In genomic region chr3:168213920-168214319, GRCh38 we compare ENCODE assay signal across 10 cellular contexts.
DNase-seq lines count a peak whose midpoint lies in the region; ATAC-seq and TF ChIP-seq lines count a peak whose summit lies in the region.
"Had no signal": no experiment of that assay in that cellular context is flagged by ENCODE, and none has a peak within 500 bp of the region (broad histone marks: within the 10 kb centered on the region; RNA-seq: fewer than 3 reads in every experiment).

No MANE protein-coding gene starts in this region.

- peaks cover 9 to 11% (median 10%) of the 10 kb centered on the region in 4 donors for H3K4me1 Mint-ChIP-seq in CD4-positive, alpha-beta memory T cell
- H3K4me1 Mint-ChIP-seq in activated T-helper 2 cell treated with anti-CD3 and anti-CD28 coated beads, Interferon-gamma antibody, Interleukin-2, Interleukin-4, amounts not matched to agents 10 μg/mL and 5 μg/mL and 100 μg/mL, durations not matched to agents 14 hours and 24 hours and 36 hours (ENCODE audit: low read depth): peaks cover 8% of the 10 kb centered on the region

- no peaks in the 10 kb centered on the region for H3K79me2 ChIP-seq in SU-DHL-6 (ENCODE audit: insufficient read depth, low read length)

- H3F3A ChIP-seq in SU-DHL-6 (ENCODE audit: insufficient read depth): no peaks in the 10 kb centered on the region

- no peak for DNase-seq in CD4-positive, alpha-beta memory T cell
- DNase-seq in HK-2 (ENCODE audit: unreplicated experiment): no peak
- DNase-seq in NCI-H526 (lab: John Stamatoyannopoulos, UW): no peak
- no peak for DNase-seq in cerebellum (ENCODE audit: low spot score)
- DNase-seq in activated T-helper 2 cell treated with anti-CD3 and anti-CD28 coated beads, Interferon-gamma antibody, Interleukin-2, Interleukin-4, amounts not matched to agents 10 μg/mL and 5 μg/mL and 100 μg/mL, durations not matched to agents 14 hours and 24 hours and 36 hours (ENCODE audit: low spot score): no peak
- DNase-seq: naive B cell, WERI-Rb-1 had no signal

- ATAC-seq in GM19328 (IDR thresholded peaks at IDR 0.05; ENCODE audit: unreplicated experiment) (peak; percentile 80), HG02981 (IDR thresholded peaks at IDR 0.05; ENCODE audit: unreplicated experiment) (peak; percentile 83)

- H3K27ac ChIP-seq in CD4-positive, alpha-beta memory T cell (ENCODE audit: low read depth, low read length): no peak overlapping the region
- no peak overlapping the region for H3K27ac ChIP-seq in SU-DHL-6 (ENCODE audit: low read depth, low read length)
- H3K27ac ChIP-seq: WERI-Rb-1 had no signal

- H3K4me3 Mint-ChIP-seq in CD4-positive, alpha-beta memory T cell: peak overlapping the region; percentile 42 to 71 (median 61)
- H3K4me3 Mint-ChIP-seq in activated T-helper 2 cell treated with anti-CD3 and anti-CD28 coated beads, Interferon-gamma antibody, Interleukin-2, Interleukin-4, amounts not matched to agents 10 μg/mL and 5 μg/mL and 100 μg/mL, durations not matched to agents 14 hours and 24 hours and 36 hours (ENCODE audit: low read depth): no peak overlapping the region
- H3K4me3 Mint-ChIP-seq: naive B cell had no signal

- H3K27me3 Mint-ChIP-seq in CD4-positive, alpha-beta memory T cell: no peaks in the 10 kb centered on the region
- peaks cover 2% of the 10 kb centered on the region for H3K27me3 Mint-ChIP-seq in activated T-helper 2 cell treated with anti-CD3 and anti-CD28 coated beads, Interferon-gamma antibody, Interleukin-2, Interleukin-4, amounts not matched to agents 10 μg/mL and 5 μg/mL and 100 μg/mL, durations not matched to agents 14 hours and 24 hours and 36 hours (ENCODE audit: low read depth)
- H3K27me3 Mint-ChIP-seq: naive B cell had no signal

- peak overlapping the region in 2 of 7 donors; percentile 61 to 64 for H3K27ac Mint-ChIP-seq in CD4-positive, alpha-beta memory T cell
- H3K27ac Mint-ChIP-seq in activated T-helper 2 cell treated with anti-CD3 and anti-CD28 coated beads, Interferon-gamma antibody, Interleukin-2, Interleukin-4, amounts not matched to agents 10 μg/mL and 5 μg/mL and 100 μg/mL, durations not matched to agents 14 hours and 24 hours and 36 hours: no peak overlapping the region

- H3K4me3 ChIP-seq in CD4-positive, alpha-beta memory T cell (ENCODE audit: low read length in 2 of 2): peak overlapping the region in 1 of 2 donors; percentile 22
- no peak overlapping the region for H3K4me3 ChIP-seq in SU-DHL-6 (ENCODE audit: insufficient read depth, low read length, poor library complexity, severe bottlenecking)

- CTCF ChIA-PET in CD4-positive, alpha-beta memory T cell (lab: Charles Lee; ENCODE audit: partially characterized antibody): no interaction called here

- no peak overlapping the region for H3K9ac ChIP-seq in SU-DHL-6 (ENCODE audit: low read length)

- H3K36me3 Mint-ChIP-seq in CD4-positive, alpha-beta memory T cell: no peaks in the 10 kb centered on the region
- no peaks in the 10 kb centered on the region for H3K36me3 Mint-ChIP-seq in activated T-helper 2 cell treated with anti-CD3 and anti-CD28 coated beads, Interferon-gamma antibody, Interleukin-2, Interleukin-4, amounts not matched to agents 10 μg/mL and 5 μg/mL and 100 μg/mL, durations not matched to agents 14 hours and 24 hours and 36 hours (ENCODE audit: low read depth)
- H3K36me3 Mint-ChIP-seq: naive B cell had no signal

- H3K27me3 ChIP-seq in CD4-positive, alpha-beta memory T cell (ENCODE audit: insufficient read depth, low read length): no peaks in the 10 kb centered on the region
- H3K27me3 ChIP-seq in SU-DHL-6 (ENCODE audit: low read length): no peaks in the 10 kb centered on the region

- H3K9me3 Mint-ChIP-seq in CD4-positive, alpha-beta memory T cell: no peaks in the 10 kb centered on the region
- no peaks in the 10 kb centered on the region for H3K9me3 Mint-ChIP-seq in activated T-helper 2 cell treated with anti-CD3 and anti-CD28 coated beads, Interferon-gamma antibody, Interleukin-2, Interleukin-4, amounts not matched to agents 10 μg/mL and 5 μg/mL and 100 μg/mL, durations not matched to agents 14 hours and 24 hours and 36 hours
- H3K9me3 Mint-ChIP-seq: naive B cell had no signal

- H3K4me2 ChIP-seq in SU-DHL-6 (ENCODE audit: low read depth, low read length, poor library complexity, severe bottlenecking): peak overlapping the region; percentile 6

- POLR2A ChIA-PET in CD4-positive, alpha-beta memory T cell (lab: Charles Lee; ENCODE audit: partially characterized antibody): no interaction called here

- no peaks in the 10 kb centered on the region for H4K20me1 ChIP-seq in SU-DHL-6 (ENCODE audit: low read depth, low read length)

- H2AFZ ChIP-seq in SU-DHL-6 (ENCODE audit: low read depth, low read length, severe bottlenecking): no peak overlapping the region

- no peak for TF ChIP-seq CTCF in SU-DHL-6 (IDR thresholded peaks at IDR 0.05; ENCODE audit: insufficient read depth, low read length, poor library complexity, severe bottlenecking)

- H3K36me3 ChIP-seq in CD4-positive, alpha-beta memory T cell (ENCODE audit: insufficient read depth, low read length): no peaks in the 10 kb centered on the region
- H3K36me3 ChIP-seq in SU-DHL-6 (ENCODE audit: low read length): no peaks in the 10 kb centered on the region
- H3K36me3 ChIP-seq: WERI-Rb-1 had no signal

- H3K9me2 ChIP-seq in SU-DHL-6 (replicated peaks; ENCODE audit: insufficient read depth, low read length): no peaks in the 10 kb centered on the region

- H3K9me3 ChIP-seq in CD4-positive, alpha-beta memory T cell (ENCODE audit: control insufficient read depth in 1 of 2, low read length in 2 of 2): no peaks in the 10 kb centered on the region
- no peaks in the 10 kb centered on the region for H3K9me3 ChIP-seq in SU-DHL-6 (ENCODE audit: insufficient read depth, low read length)

- intact Hi-C loops in CD4-positive, alpha-beta memory T cell (cut with micrococcal nuclease): no loop called here
- intact Hi-C loops in activated T-helper 2 cell treated with anti-CD3 and anti-CD28 coated beads, Interferon-gamma antibody, Interleukin-2, Interleukin-4, amounts not matched to agents 10 μg/mL and 5 μg/mL and 100 μg/mL, durations not matched to agents 14 hours and 24 hours and 36 hours (cut with micrococcal nuclease): no loop called here

- H3K4me1 ChIP-seq in CD4-positive, alpha-beta memory T cell (ENCODE audit: insufficient read depth, low read length): peaks cover 15% of the 10 kb centered on the region
